ENCODE assay signal across 10 cellular contexts in the genomic region with DNA sequence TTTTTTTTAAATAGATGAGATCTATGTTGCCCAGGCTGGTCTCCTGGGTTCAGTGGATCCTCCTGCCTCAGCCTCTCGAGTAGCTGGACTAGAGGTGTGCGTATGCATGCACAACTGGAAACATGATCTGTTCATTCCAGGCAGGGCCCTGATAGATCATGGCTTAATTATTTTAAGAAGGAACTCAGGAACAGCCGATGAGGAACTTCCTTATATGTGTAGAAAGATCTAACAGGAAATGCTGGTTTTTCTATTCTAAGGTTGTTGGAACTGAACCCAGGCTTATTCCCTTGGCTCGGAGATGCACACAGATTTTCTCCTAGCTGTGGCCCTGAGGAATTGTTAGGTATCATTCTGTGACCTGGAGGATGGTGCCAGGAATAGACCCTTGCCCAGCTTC. TPM values are rescaled to one million over a fixed set of nuclear protein-coding genes. Genes with fewer than 3 reads are reported as not detected.
A peak's percentile ranks its signal among the peaks of the same experiment; 100 is the strongest.
DNase-seq lines count a peak whose midpoint lies in the region; ATAC-seq and TF ChIP-seq lines count a peak whose summit lies in the region.
"Had no signal": no experiment of that assay in that cellular context is flagged by ENCODE, and none has a peak within 500 bp of the region (broad histone marks: within the 10 kb centered on the region; RNA-seq: fewer than 3 reads in every experiment).

No MANE protein-coding gene starts in this region.

- CTCF ChIA-PET in CD4-positive, alpha-beta memory T cell (lab: Charles Lee; ENCODE audit: partially characterized antibody) = no interaction called here
- CTCF ChIA-PET in PC-3 (lab: Charles Lee) = no interaction called here

- H3K36me3 ChIP-seq in CD4-positive, alpha-beta memory T cell (ENCODE audit: insufficient read depth, low read length) = no peaks in the 10 kb centered on the region
- H3K36me3 ChIP-seq in PC-3 (ENCODE audit: low read depth, low read length) = peaks cover 7% of the 10 kb centered on the region; the same call in 1 of the 2 replicates
- peaks cover 0 to 10% of the 10 kb centered on the region in 2 donors for H3K36me3 ChIP-seq in gastroesophageal sphincter
- H3K36me3 ChIP-seq in rectal smooth muscle tissue (ENCODE audit: control insufficient read depth, insufficient read depth, low read length) = peaks cover 3% of the 10 kb centered on the region

- H3K36me3 Mint-ChIP-seq in CD4-positive, alpha-beta memory T cell = peaks cover 15 to 34% of the 10 kb centered on the region in 2 donors

- H3K9ac ChIP-seq in PC-3 (ENCODE audit: low read length) (no peak overlapping the region), rectal smooth muscle tissue (ENCODE audit: low read length) (no peak overlapping the region)

- H3K9me3 ChIP-seq in CD4-positive, alpha-beta memory T cell (ENCODE audit: control insufficient read depth in 1 of 2, low read length in 2 of 2) = no peaks in the 10 kb centered on the region
- no peaks in the 10 kb centered on the region for H3K9me3 ChIP-seq in PC-3 (ENCODE audit: low read length)
- no peaks in the 10 kb centered on the region for H3K9me3 ChIP-seq in gastroesophageal sphincter

- no peaks in the 10 kb centered on the region for H3K9me2 ChIP-seq in PC-3 (replicated peaks; ENCODE audit: low read length)

- BruUV-seq in PC-3 (replicated peaks; lab: Mats Ljungman, UMichigan) = no TSS peak

- TF ChIP-seq EP300 in gastroesophageal sphincter (IDR thresholded peaks at IDR 0.05) = no peak

- TF ChIP-seq POLR2A in gastroesophageal sphincter (IDR thresholded peaks at IDR 0.05) = no peak

- peaks cover 51% of the 10 kb centered on the region for H3K4me1 ChIP-seq in CD4-positive, alpha-beta memory T cell (ENCODE audit: insufficient read depth, low read length)
- H3K4me1 ChIP-seq in PC-3 (ENCODE audit: insufficient read depth, low read length) = peaks cover 39% of the 10 kb centered on the region
- H3K4me1 ChIP-seq in gastroesophageal sphincter = peaks cover 31 to 79% (median 38%) of the 10 kb centered on the region in 3 donors
- peaks cover 20% of the 10 kb centered on the region for H3K4me1 ChIP-seq in rectal smooth muscle tissue (ENCODE audit: control insufficient read depth, insufficient read depth, low read length)

- intact Hi-C loops in CD4-positive, alpha-beta memory T cell (cut with micrococcal nuclease) = no loop called here
- intact Hi-C loops in PC-3 (cut with micrococcal nuclease) = no loop called here

- DNase-seq in CD4-positive, alpha-beta memory T cell = no peak
- DNase-seq in PC-3 (peak; percentile 56), cerebellum (ENCODE audit: low spot score) (no peak)
- DNase-seq in activated CD4-positive, alpha-beta T cell treated with anti-CD3 and anti-CD28 coated beads, Interleukin-2, amount 50 U/mL, for 4 hours = no peak
- no peak for DNase-seq in stimulated activated naive CD8-positive, alpha-beta T cell treated with anti-CD3 and anti-CD28 coated beads, Interleukin-15, Interleukin-2, amounts not matched to agents 100 U/mL and 50 U/mL, for 24 hours
- DNase-seq: amygdala, DND-41 had no signal

- peak overlapping the region; percentile 60 for H3K4me2 ChIP-seq in PC-3 (ENCODE audit: low read length)

- H3F3A ChIP-seq in PC-3 (ENCODE audit: low read length, unreplicated experiment) = peaks cover 5% of the 10 kb centered on the region

- H3K27me3 Mint-ChIP-seq in CD4-positive, alpha-beta memory T cell = no peaks in the 10 kb centered on the region

- peak overlapping the region in 4 of 7 donors; percentile 29 to 67 (median 56) for H3K27ac Mint-ChIP-seq in CD4-positive, alpha-beta memory T cell

- no peak overlapping the region for H3K4me3 ChIP-seq in CD4-positive, alpha-beta memory T cell (ENCODE audit: low read length in 2 of 2)
- no peak overlapping the region for H3K4me3 ChIP-seq in PC-3 (ENCODE audit: low read length)
- no peak overlapping the region for H3K4me3 ChIP-seq in gastroesophageal sphincter
- H3K4me3 ChIP-seq in rectal smooth muscle tissue (ENCODE audit: low read length) = no peak overlapping the region

- peaks cover 31% of the 10 kb centered on the region for H3K79me2 ChIP-seq in PC-3 (ENCODE audit: low read length)

- POLR2A ChIA-PET in CD4-positive, alpha-beta memory T cell (lab: Charles Lee; ENCODE audit: partially characterized antibody) = no interaction called here
- POLR2A ChIA-PET in PC-3 (lab: Charles Lee; ENCODE audit: unreplicated experiment) = no interaction called here

- H3K27ac ChIP-seq in CD4-positive, alpha-beta memory T cell (ENCODE audit: low read depth, low read length) = no peak overlapping the region
- peak overlapping the region; percentile 64 for H3K27ac ChIP-seq in PC-3 (ENCODE audit: low read length)
- H3K27ac ChIP-seq in gastroesophageal sphincter = peak overlapping the region; percentile 82 to 89 (median 86)
- peak overlapping the region; percentile 61 for H3K27ac ChIP-seq in rectal smooth muscle tissue (ENCODE audit: low read depth, low read length)

- TF ChIP-seq CTCF in PC-3 (conservative IDR thresholded peaks at IDR 0.05; ENCODE audit: low read depth, low read length) = no peak
- peak in 1 of 4 experiments; percentile 16 for TF ChIP-seq CTCF in gastroesophageal sphincter (IDR thresholded peaks at IDR 0.05)

- H3K27me3 ChIP-seq in CD4-positive, alpha-beta memory T cell (ENCODE audit: insufficient read depth, low read length) = no peaks in the 10 kb centered on the region
- H3K27me3 ChIP-seq in PC-3 (ENCODE audit: low read length) = no peaks in the 10 kb centered on the region
- H3K27me3 ChIP-seq in gastroesophageal sphincter = no peaks in the 10 kb centered on the region
- H3K27me3 ChIP-seq in rectal smooth muscle tissue (ENCODE audit: control insufficient read depth, insufficient read depth, low read length) = no peaks in the 10 kb centered on the region

- H3K4me1 Mint-ChIP-seq in CD4-positive, alpha-beta memory T cell = peaks cover 47 to 79% (median 67%) of the 10 kb centered on the region in 4 donors

- no peak overlapping the region for H2AFZ ChIP-seq in PC-3 (ENCODE audit: low read length)

- peak overlapping the region in 2 of 8 donors; percentile 41 to 50 for H3K4me3 Mint-ChIP-seq in CD4-positive, alpha-beta memory T cell

- H3K9me3 Mint-ChIP-seq in CD4-positive, alpha-beta memory T cell = peaks cover 0 to 2% (median 0%) of the 10 kb centered on the region in 8 donors

- 21 to 22% methylated on average over 3 to 4 of the region's 4 CpGs for WGBS in gastroesophageal sphincter (ENCODE audit: low coverage in 1 of 2), 2 donors

- peaks cover 3% of the 10 kb centered on the region; the same call in 1 of the 2 replicates for H4K20me1 ChIP-seq in PC-3 (ENCODE audit: low read length)

- ATAC-seq in PC-3 (peak; percentile 27), gastroesophageal sphincter (peak; percentile 20), HG03432 (IDR thresholded peaks at IDR 0.05; ENCODE audit: unreplicated experiment) (no peak)
- ATAC-seq in stimulated activated naive CD8-positive, alpha-beta T cell treated with anti-CD3 and anti-CD28 coated beads, Interleukin-15, Interleukin-2, amounts not matched to agents 100 U/mL and 50 U/mL, for 24 hours = no peak

RNA-seq across cellular contexts. Expression of gene SPECC1L, which starts 32.4 kb away (rescaled TPM):
- 10 to 100 TPM; 51.1 to 62.1 TPM for total RNA-seq in CD4-positive, alpha-beta memory T cell
- 10 to 100 TPM in 1 of 2 donors, 1 to 10 TPM in 1; 4.3 to 12.9 TPM for polyA plus RNA-seq in CD4-positive, alpha-beta memory T cell
- total RNA-seq in PC-3 (2014; rRNA removed) (14.1 and 15.1 TPM in 2 replicates), gastroesophageal sphincter (100 to 1,000 TPM in 2 of 4 donors, 10 to 100 TPM in 2; 62.3 to 110 (median 92.5) TPM), cerebellum (45.8 TPM)

RNA-seq across cellular contexts. Expression of gene GGT5, which starts 58.1 kb away (rescaled TPM):
- not detected for total RNA-seq in CD4-positive, alpha-beta memory T cell
- not detected for polyA plus RNA-seq in CD4-positive, alpha-beta memory T cell
- 0.04 and 0.12 TPM in 2 replicates for total RNA-seq in PC-3 (2014; rRNA removed)
- 10 to 100 TPM; 26.3 to 38.9 (median 34.7) TPM for total RNA-seq in gastroesophageal sphincter
- 2.3 TPM for total RNA-seq in cerebellum

Comparison
In these comparisons a context has a peak if more than half of its experiments do, and no peak if none do; other contexts are left out.
1. ATAC-seq: peak in PC-3 (single experiment) and gastroesophageal sphincter (single experiment); none in HG03432 (single experiment) and stimulated activated naive CD8-positive, alpha-beta T cell treated with anti-CD3 and anti-CD28 coated beads, Interleukin-15, Interleukin-2, amounts not matched to agents 100 U/mL and 50 U/mL, for 24 hours (single experiment).